Comparison of ENCODE assay signal across 1 cellular context in genomic region chr17:823501-823902, GRCh38.
TF ChIP-seq lines count a peak whose summit lies in the region.

No MANE protein-coding gene starts in this region.

TF ChIP-seq in GM12878, 131 proteins besides CTCF, POLR2A, EP300 and RAD21 (continued from another document):
- TF ChIP-seq, protein P1, sequence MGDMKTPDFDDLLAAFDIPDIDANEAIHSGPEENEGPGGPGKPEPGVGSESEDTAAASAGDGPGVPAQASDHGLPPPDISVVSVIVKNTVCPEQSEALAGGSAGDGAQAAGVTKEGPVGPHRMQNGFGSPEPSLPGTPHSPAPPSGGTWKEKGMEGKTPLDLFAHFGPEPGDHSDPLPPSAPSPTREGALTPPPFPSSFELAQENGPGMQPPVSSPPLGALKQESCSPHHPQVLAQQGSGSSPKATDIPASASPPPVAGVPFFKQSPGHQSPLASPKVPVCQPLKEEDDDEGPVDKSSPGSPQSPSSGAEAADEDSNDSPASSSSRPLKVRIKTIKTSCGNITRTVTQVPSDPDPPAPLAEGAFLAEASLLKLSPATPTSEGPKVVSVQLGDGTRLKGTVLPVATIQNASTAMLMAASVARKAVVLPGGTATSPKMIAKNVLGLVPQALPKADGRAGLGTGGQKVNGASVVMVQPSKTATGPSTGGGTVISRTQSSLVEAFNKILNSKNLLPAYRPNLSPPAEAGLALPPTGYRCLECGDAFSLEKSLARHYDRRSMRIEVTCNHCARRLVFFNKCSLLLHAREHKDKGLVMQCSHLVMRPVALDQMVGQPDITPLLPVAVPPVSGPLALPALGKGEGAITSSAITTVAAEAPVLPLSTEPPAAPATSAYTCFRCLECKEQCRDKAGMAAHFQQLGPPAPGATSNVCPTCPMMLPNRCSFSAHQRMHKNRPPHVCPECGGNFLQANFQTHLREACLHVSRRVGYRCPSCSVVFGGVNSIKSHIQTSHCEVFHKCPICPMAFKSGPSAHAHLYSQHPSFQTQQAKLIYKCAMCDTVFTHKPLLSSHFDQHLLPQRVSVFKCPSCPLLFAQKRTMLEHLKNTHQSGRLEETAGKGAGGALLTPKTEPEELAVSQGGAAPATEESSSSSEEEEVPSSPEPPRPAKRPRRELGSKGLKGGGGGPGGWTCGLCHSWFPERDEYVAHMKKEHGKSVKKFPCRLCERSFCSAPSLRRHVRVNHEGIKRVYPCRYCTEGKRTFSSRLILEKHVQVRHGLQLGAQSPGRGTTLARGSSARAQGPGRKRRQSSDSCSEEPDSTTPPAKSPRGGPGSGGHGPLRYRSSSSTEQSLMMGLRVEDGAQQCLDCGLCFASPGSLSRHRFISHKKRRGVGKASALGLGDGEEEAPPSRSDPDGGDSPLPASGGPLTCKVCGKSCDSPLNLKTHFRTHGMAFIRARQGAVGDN (IDR thresholded peaks at IDR 0.05), result peak; percentile 45; the same call in 1 of the 2 replicates
- TF ChIP-seq ZBED1 (IDR thresholded peaks at IDR 0.05; ENCODE audit: borderline replicate concordance) (no peak), MLLT1 (IDR thresholded peaks at IDR 0.05) (no peak), CBX3 (IDR thresholded peaks at IDR 0.05; ENCODE audit: borderline replicate concordance, low read depth) (no peak), CREM (IDR thresholded peaks at IDR 0.05; ENCODE audit: low read depth) (peak; percentile 43; the same call in 1 of the 2 replicates), ZNF24 (IDR thresholded peaks at IDR 0.05) (0 out of 2 replicates have a peak, but pooled peaks have one; percentile 31), ZZZ3 (IDR thresholded peaks at IDR 0.05; ENCODE audit: control insufficient read depth, insufficient read length, low read depth) (no peak), FOXM1 (IDR thresholded peaks at IDR 0.05; ENCODE audit: low read depth, low read length) (no peak), BCL3 (IDR thresholded peaks at IDR 0.05; ENCODE audit: borderline replicate concordance, insufficient read depth, low read depth, low read length, poor library complexity, severe bottlenecking) (no peak), IKZF1 (conservative IDR thresholded peaks at IDR 0.05) (peak; percentile 64), BHLHE40 (IDR thresholded peaks at IDR 0.05; ENCODE audit: borderline replicate concordance in 1 of 2, low read depth in 2 of 2, low read length in 1 of 2) (peak; percentile 29 to 58; a peak in 2 of 4 replicates), MEF2B (IDR thresholded peaks at IDR 0.05; ENCODE audit: partially characterized antibody, poor library complexity, severe bottlenecking) (peak; percentile 95), RELB (IDR thresholded peaks at IDR 0.05; ENCODE audit: low read depth) (0 out of 2 replicates have a peak, but pooled peaks have one; percentile 34), RUNX3 (IDR thresholded peaks at IDR 0.05; ENCODE audit: low read length) (0 out of 2 replicates have a peak, but pooled peaks have one; percentile 4), BCL11A (IDR thresholded peaks at IDR 0.05; ENCODE audit: low read depth, low read length) (no peak), PAX5 (IDR thresholded peaks at IDR 0.05; ENCODE audit: borderline replicate concordance, low read depth, low read length) (peak; percentile 37; the same call in 1 of the 2 replicates), POLR2AphosphoS5 (IDR thresholded peaks at IDR 0.05; ENCODE audit: low read length) (no peak), KDM1A (IDR thresholded peaks at IDR 0.05; ENCODE audit: borderline replicate concordance) (no peak), USF2 (IDR thresholded peaks at IDR 0.05; ENCODE audit: borderline replicate concordance, low read depth, low read length) (peak; percentile 2; the same call in 1 of the 2 replicates), GATAD2B (conservative IDR thresholded peaks at IDR 0.05; ENCODE audit: low read depth) (0 out of 2 replicates have a peak, but pooled peaks have one; percentile 46), RFX5 (IDR thresholded peaks at IDR 0.05; ENCODE audit: low read depth, low read length) (0 out of 2 replicates have a peak, but pooled peaks have one; percentile 37), CREB1 (IDR thresholded peaks at IDR 0.05; ENCODE audit: low read depth) (peak; percentile 67), ZNF384 (IDR thresholded peaks at IDR 0.05; ENCODE audit: borderline replicate concordance, low read depth, low read length) (no peak), EGR1 (IDR thresholded peaks at IDR 0.05; ENCODE audit: borderline replicate concordance in 1 of 2, low read depth in 2 of 2, low read length in 2 of 2) (0 out of 3 replicates have a peak, but pooled peaks of 1 of the 2 experiments have one; percentile 6), MTA2 (IDR thresholded peaks at IDR 0.05; ENCODE audit: low read depth) (peak; percentile 27; the same call in 1 of the 2 replicates), SMAD5 (IDR thresholded peaks at IDR 0.05; ENCODE audit: low read depth) (no peak), NR2F1 (conservative IDR thresholded peaks at IDR 0.05) (peak; percentile 73; the same call in 1 of the 2 replicates), IRF5 (IDR thresholded peaks at IDR 0.05; ENCODE audit: borderline replicate concordance) (no peak)
- TF ChIP-seq, protein P2, sequence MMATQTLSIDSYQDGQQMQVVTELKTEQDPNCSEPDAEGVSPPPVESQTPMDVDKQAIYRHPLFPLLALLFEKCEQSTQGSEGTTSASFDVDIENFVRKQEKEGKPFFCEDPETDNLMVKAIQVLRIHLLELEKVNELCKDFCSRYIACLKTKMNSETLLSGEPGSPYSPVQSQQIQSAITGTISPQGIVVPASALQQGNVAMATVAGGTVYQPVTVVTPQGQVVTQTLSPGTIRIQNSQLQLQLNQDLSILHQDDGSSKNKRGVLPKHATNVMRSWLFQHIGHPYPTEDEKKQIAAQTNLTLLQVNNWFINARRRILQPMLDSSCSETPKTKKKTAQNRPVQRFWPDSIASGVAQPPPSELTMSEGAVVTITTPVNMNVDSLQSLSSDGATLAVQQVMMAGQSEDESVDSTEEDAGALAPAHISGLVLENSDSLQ (IDR thresholded peaks at IDR 0.05), result peak; percentile 31; the same call in 1 of the 2 replicates
- TF ChIP-seq, protein P3, sequence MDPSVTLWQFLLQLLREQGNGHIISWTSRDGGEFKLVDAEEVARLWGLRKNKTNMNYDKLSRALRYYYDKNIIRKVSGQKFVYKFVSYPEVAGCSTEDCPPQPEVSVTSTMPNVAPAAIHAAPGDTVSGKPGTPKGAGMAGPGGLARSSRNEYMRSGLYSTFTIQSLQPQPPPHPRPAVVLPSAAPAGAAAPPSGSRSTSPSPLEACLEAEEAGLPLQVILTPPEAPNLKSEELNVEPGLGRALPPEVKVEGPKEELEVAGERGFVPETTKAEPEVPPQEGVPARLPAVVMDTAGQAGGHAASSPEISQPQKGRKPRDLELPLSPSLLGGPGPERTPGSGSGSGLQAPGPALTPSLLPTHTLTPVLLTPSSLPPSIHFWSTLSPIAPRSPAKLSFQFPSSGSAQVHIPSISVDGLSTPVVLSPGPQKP (IDR thresholded peaks at IDR 0.05; ENCODE audit: low read depth, low read length), result no peak
